ENCODE assay signal across 1 cellular context in genomic region chr2:112646102-112646719, GRCh38.
TF ChIP-seq lines count a peak whose summit lies in the region.

No MANE protein-coding gene starts in this region.

TF ChIP-seq in HepG2, 621 proteins besides CTCF, POLR2A, EP300 and RAD21 (continued from another document):
- TF ChIP-seq ZMAT5 (CRISPR knock-in tag; IDR thresholded peaks at IDR 0.05; ENCODE audit: borderline replicate concordance, low read depth) (peak; percentile 42; the same call in 1 of the 2 replicates), BRF2 (CRISPR knock-in tag; IDR thresholded peaks at IDR 0.05) (peak; percentile 82), MYC (CRISPR knock-in tag; IDR thresholded peaks at IDR 0.05; ENCODE audit: borderline replicate concordance) (peak; percentile 32), RBM22 (optimal IDR thresholded peaks at IDR 0.05; ENCODE audit: low read length) (peak; percentile 46), ARID2 (CRISPR knock-in tag; IDR thresholded peaks at IDR 0.05; ENCODE audit: borderline replicate concordance) (peak; percentile 91), ZNF691 (CRISPR knock-in tag; IDR thresholded peaks at IDR 0.05; ENCODE audit: borderline replicate concordance, low read depth) (0 out of 2 replicates have a peak, but pooled peaks have one; percentile 5), ZBTB3 (CRISPR knock-in tag; IDR thresholded peaks at IDR 0.05; ENCODE audit: borderline replicate concordance, low read depth) (no peak), ZNF776 (CRISPR knock-in tag; IDR thresholded peaks at IDR 0.05) (peak; percentile 67), ZNF749 (CRISPR knock-in tag; IDR thresholded peaks at IDR 0.05; ENCODE audit: borderline replicate concordance) (0 out of 2 replicates have a peak, but pooled peaks have one; percentile 1), ZNF839 (CRISPR knock-in tag; IDR thresholded peaks at IDR 0.05; ENCODE audit: borderline replicate concordance) (peak; percentile 70; the same call in 1 of the 2 replicates), GZF1 (CRISPR knock-in tag; IDR thresholded peaks at IDR 0.05) (no peak), FOSL1 (CRISPR knock-in tag; IDR thresholded peaks at IDR 0.05; ENCODE audit: borderline replicate concordance) (no peak), ZNF790 (CRISPR knock-in tag; IDR thresholded peaks at IDR 0.05; ENCODE audit: borderline replicate concordance) (peak; percentile 37; the same call in 1 of the 2 replicates), ZNF253 (CRISPR knock-in tag; IDR thresholded peaks at IDR 0.05; ENCODE audit: borderline replicate concordance) (no peak), ZNF446 (CRISPR knock-in tag; IDR thresholded peaks at IDR 0.05) (peak; percentile 87), ZXDC (CRISPR knock-in tag; IDR thresholded peaks at IDR 0.05) (peak; percentile 64; the same call in 1 of the 2 replicates), KDM5B (CRISPR knock-in tag; IDR thresholded peaks at IDR 0.05; ENCODE audit: borderline replicate concordance) (peak; percentile 6; the same call in 1 of the 2 replicates), ZNF564 (CRISPR knock-in tag; IDR thresholded peaks at IDR 0.05) (0 out of 2 replicates have a peak, but pooled peaks have one; percentile 24), MBD4 (IDR thresholded peaks at IDR 0.05; ENCODE audit: borderline replicate concordance, low read length) (no peak), AGO2 (optimal IDR thresholded peaks at IDR 0.05; ENCODE audit: low read depth, low read length) (peak; percentile 93), ZNF234 (CRISPR knock-in tag; conservative IDR thresholded peaks at IDR 0.05) (0 out of 2 replicates have a peak, but pooled peaks have one; percentile 5), IRX3 (CRISPR knock-in tag; IDR thresholded peaks at IDR 0.05; ENCODE audit: borderline replicate concordance, low read depth) (peak; percentile 90), ZNF546 (CRISPR knock-in tag; conservative IDR thresholded peaks at IDR 0.05) (peak; percentile 3; the same call in 1 of the 2 replicates), ZFP82 (CRISPR knock-in tag; IDR thresholded peaks at IDR 0.05; ENCODE audit: borderline replicate concordance) (peak; percentile 40; the same call in 1 of the 2 replicates), ZNF329 (CRISPR knock-in tag; IDR thresholded peaks at IDR 0.05; ENCODE audit: low read depth) (0 out of 2 replicates have a peak, but pooled peaks have one; percentile 33), HNF1A (IDR thresholded peaks at IDR 0.05; ENCODE audit: low read depth) (no peak), HNF1A (CRISPR knock-in tag; IDR thresholded peaks at IDR 0.05; ENCODE audit: borderline replicate concordance) (no peak), ATF3 (CRISPR knock-in tag; IDR thresholded peaks at IDR 0.05) (peak; percentile 4; the same call in 1 of the 2 replicates), FOXK2 (IDR thresholded peaks at IDR 0.05) (no peak), E2F5 (CRISPR knock-in tag; conservative IDR thresholded peaks at IDR 0.05) (no peak), ZNF614 (CRISPR knock-in tag; IDR thresholded peaks at IDR 0.05; ENCODE audit: borderline replicate concordance) (no peak), TMF1 (CRISPR knock-in tag; IDR thresholded peaks at IDR 0.05; ENCODE audit: low read depth) (peak; percentile 66; the same call in 1 of the 2 replicates), ZNF552 (CRISPR knock-in tag; IDR thresholded peaks at IDR 0.05; ENCODE audit: borderline replicate concordance) (peak; percentile 7; the same call in 1 of the 2 replicates), KLF16 (CRISPR knock-in tag; IDR thresholded peaks at IDR 0.05) (0 out of 4 replicates have a peak, but pooled peaks of 1 of the 2 experiments have one; percentile 12), RBFOX2 (IDR thresholded peaks at IDR 0.05; ENCODE audit: low read depth, low read length) (peak; percentile 71), E2F1 (CRISPR knock-in tag; IDR thresholded peaks at IDR 0.05) (0 out of 2 replicates have a peak, but pooled peaks have one; percentile 3), ZNF354B (CRISPR knock-in tag; IDR thresholded peaks at IDR 0.05) (peak; percentile 28; the same call in 1 of the 2 replicates), ZBTB39 (CRISPR knock-in tag; IDR thresholded peaks at IDR 0.05) (0 out of 2 replicates have a peak, but pooled peaks have one; percentile 26)
